Comparison of ENCODE assay signal across 17 cellular contexts in the genomic region with DNA sequence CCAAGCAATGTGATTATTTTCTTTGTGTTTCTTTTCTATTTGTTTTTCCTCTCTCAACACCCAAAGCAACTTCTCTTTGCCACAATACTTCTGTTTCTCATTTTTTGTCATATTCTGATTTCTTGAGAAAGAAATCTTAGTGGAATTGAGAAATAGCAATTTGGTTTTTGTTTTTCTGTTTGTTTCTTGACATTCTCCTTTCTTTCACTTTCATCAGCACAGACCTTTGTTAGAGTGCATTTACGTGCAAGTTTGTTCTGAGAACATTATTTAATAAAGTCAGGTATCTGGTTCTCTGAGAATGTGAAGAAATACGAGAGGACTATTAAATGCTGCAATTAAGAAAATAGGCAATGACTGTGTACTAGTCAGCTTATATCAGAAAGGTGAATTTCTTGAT.
DNase-seq lines count a peak whose midpoint lies in the region; ATAC-seq lines count a peak whose summit lies in the region.
"Had no signal": no experiment of that assay in that cellular context is flagged by ENCODE, and none has a peak within 500 bp of the region (broad histone marks: within the 10 kb centered on the region; RNA-seq: fewer than 3 reads in every experiment).

No MANE protein-coding gene starts in this region.

- no peak overlapping the region for H3K9ac ChIP-seq in BLaER1 treated with 17β-estradiol and CSF1 and Interleukin-3, amounts not matched to agents 10 nM and 100 nM

- peak overlapping the region; percentile 19 to 60 (median 45); a peak in 15 of 22 replicates for H3K4me2 ChIP-seq in BLaER1 treated with 17β-estradiol and CSF1 and Interleukin-3, amounts not matched to agents 10 nM and 100 nM

- peak overlapping the region in 2 of 11 experiments; percentile 22 to 27; a peak in 3 of 22 replicates for H3K27ac ChIP-seq in BLaER1 treated with 17β-estradiol and CSF1 and Interleukin-3, amounts not matched to agents 10 nM and 100 nM
- H3K27ac ChIP-seq: SJSA1 had no signal

- no peak overlapping the region for H3K4me3 ChIP-seq in BLaER1 treated with 17β-estradiol and CSF1 and Interleukin-3, amounts not matched to agents 10 nM and 100 nM
- H3K4me3 ChIP-seq: SJSA1 had no signal

- no peaks in the 10 kb centered on the region for H3K27me3 ChIP-seq in BLaER1 treated with 17β-estradiol and CSF1 and Interleukin-3, amounts not matched to agents 10 nM and 100 nM
- H3K27me3 ChIP-seq: SJSA1 had no signal

- H3K9me3 ChIP-seq in BLaER1 treated with 17β-estradiol and CSF1 and Interleukin-3, amounts not matched to agents 10 nM and 100 nM (replicated peaks in 1 of 11) = peaks cover 0 to 13% (median 0%) of the 10 kb centered on the region in 11 experiments; a peak in 2 of 22 replicates
- H3K9me3 ChIP-seq: SJSA1 had no signal

- no peak for DNase-seq in NCI-H1417 treated with DMSO at 0.1 percent for 48 hours (lab: John Stamatoyannopoulos, UW)
- no peak for DNase-seq in activated CD4-positive, alpha-beta T cell treated with anti-CD3 and anti-CD28 coated beads for 4 hours
- DNase-seq in DMS 273 (lab: John Stamatoyannopoulos, UW; ENCODE audit: unreplicated experiment) = no peak
- DNase-seq in stimulated activated CD4-positive, alpha-beta T cell treated with anti-CD3 and anti-CD28 coated beads, Interleukin-2, amount 100 ng/mL, for 24 hours = no peak
- DNase-seq: 8988T; activated CD8-positive, alpha-beta memory T cell treated with anti-CD3 and anti-CD28 coated beads for 24 hours; activated gamma-delta T cell; CD4-positive, CD25-positive, alpha-beta regulatory T cell; GDM1; HFFc6; mesenchymal stem cell; nucleus accumbens had no signal

- H3K4me1 ChIP-seq in BLaER1 treated with 17β-estradiol and CSF1 and Interleukin-3, amounts not matched to agents 10 nM and 100 nM = peaks cover 9 to 22% (median 16%) of the 10 kb centered on the region in 10 experiments; a peak in 18 of 20 replicates
- H3K4me1 ChIP-seq: SJSA1 had no signal

- ATAC-seq in GM19324 (IDR thresholded peaks at IDR 0.05; ENCODE audit: low FRiP score, unreplicated experiment) (peak; percentile 53), HG02840 (IDR thresholded peaks at IDR 0.05; ENCODE audit: low FRiP score, unreplicated experiment) (peak; percentile 14), HG03439 (IDR thresholded peaks at IDR 0.05; ENCODE audit: unreplicated experiment) (peak; percentile 62)

- H3K36me3 ChIP-seq in BLaER1 treated with 17β-estradiol and CSF1 and Interleukin-3, amounts not matched to agents 10 nM and 100 nM = no peaks in the 10 kb centered on the region
- H3K36me3 ChIP-seq: SJSA1 had no signal

- no peaks in the 10 kb centered on the region for H4K20me1 ChIP-seq in BLaER1 treated with 17β-estradiol and CSF1 and Interleukin-3, amounts not matched to agents 10 nM and 100 nM
